Comparison of ENCODE assay signal across 23 cellular contexts in genomic region chr12:108166505-108166904, GRCh38. TPM values are rescaled to one million over a fixed set of nuclear protein-coding genes. Genes with fewer than 3 reads are reported as not detected.
"Had no signal": no experiment of that assay in that cellular context is flagged by ENCODE, and none has a peak within 500 bp of the region (broad histone marks: within the 10 kb centered on the region; RNA-seq: fewer than 3 reads in every experiment).

No MANE protein-coding gene starts in this region.

- DNase-seq: Karpas-422, KG1, MG63, NCI-H1092 treated with DMSO at 0.1 percent for 48 hours, NCI-H1417 treated with DMSO at 0.1 percent for 48 hours, NCI-H146, NCI-H1694 treated with DMSO at 0.1 percent for 48 hours, NCI-H1930, NCI-H2081, NCI-H2107, NCI-H226, NCI-H446, NCI-H510A, NCI-H524 treated with DMSO at 0.1 percent for 48 hours, NCI-H69, NCI-H774, Right ventricle myocardium superior, RPMI8226, SIG-M5 had no signal

- H3K27me3 ChIP-seq: MG63, SJSA1 had no signal

- H3K4me1 ChIP-seq: SJSA1 had no signal

- FAIRE-seq: RCC 7860 had no signal

- H3K9me3 ChIP-seq: MG63, SJSA1 had no signal

- H3K27ac ChIP-seq: SJSA1, SK-N-MC had no signal

- H3K36me3 ChIP-seq: MG63, SJSA1 had no signal

- H3K4me3 ChIP-seq: MG63, SJSA1, SK-N-MC had no signal

RNA-seq across cellular contexts. Expression of gene WSCD2, which starts 37.4 kb away (rescaled TPM):
- total RNA-seq: HT-29, SJSA1 had no signal
